ENCODE assay signal across 10 cellular contexts in genomic region chr1:12343823-12344487, GRCh38.
A peak's percentile ranks its signal among the peaks of the same experiment; 100 is the strongest.
DNase-seq lines count a peak whose midpoint lies in the region; ATAC-seq, FAIRE-seq and TF ChIP-seq lines count a peak whose summit lies in the region.
"Had no signal": no experiment of that assay in that cellular context is flagged by ENCODE, and none has a peak within 500 bp of the region (broad histone marks: within the 10 kb centered on the region; RNA-seq: fewer than 3 reads in every experiment).

No MANE protein-coding gene starts in this region.

- H3K36me3 ChIP-seq in BLaER1 (peaks cover 32% of the 10 kb centered on the region), adrenal gland (replicated peaks in 1 of 2) (peaks cover 0 to 30% of the 10 kb centered on the region in 2 donors), prostate gland (no peaks in the 10 kb centered on the region)

- 68 to 80% (median 75%) methylated on average over 2 of the region's 2 CpGs for WGBS in adrenal gland, 4 donors
- WGBS in prostate gland = 56% methylated on average over 2 of the region's 2 CpGs

- peaks cover 37 to 42% of the 10 kb centered on the region in 2 donors for H3K4me1 Mint-ChIP-seq in natural killer cell

- TF ChIP-seq POLR2A in adrenal gland (IDR thresholded peaks at IDR 0.05) = no peak
- TF ChIP-seq POLR2A in prostate gland (IDR thresholded peaks at IDR 0.05) = no peak

- no peaks in the 10 kb centered on the region for H4K20me1 ChIP-seq in BLaER1

- H3K27me3 Mint-ChIP-seq in natural killer cell (ENCODE audit: low read depth in 2 of 2) = no peaks in the 10 kb centered on the region

- H3K9ac ChIP-seq in BLaER1 = peak overlapping the region; percentile 68

- peak overlapping the region; percentile 75 for H3K27ac ChIP-seq in BLaER1
- peak overlapping the region in 4 of 5 donors; percentile 3 to 85 (median 43) for H3K27ac ChIP-seq in adrenal gland
- H3K27ac ChIP-seq in prostate gland = peak overlapping the region in 1 of 2 donors; percentile 22

- H3K4me1 ChIP-seq in BLaER1 (peaks cover 55% of the 10 kb centered on the region), adrenal gland (replicated peaks in 1 of 2) (peaks cover 16 to 69% of the 10 kb centered on the region in 2 donors), prostate gland (replicated peaks) (no peaks in the 10 kb centered on the region)

- TF ChIP-seq CTCF in adrenal gland (IDR thresholded peaks at IDR 0.05) (no peak), natural killer cell (IDR thresholded peaks at IDR 0.05) (no peak), omental fat pad (IDR thresholded peaks at IDR 0.05) (no peak), prostate gland (IDR thresholded peaks at IDR 0.05) (no peak)

- ATAC-seq in natural killer cell = no peak
- ATAC-seq in GM19455 (IDR thresholded peaks at IDR 0.05; ENCODE audit: unreplicated experiment) = no peak
- no peak for ATAC-seq in omental fat pad (ENCODE audit: low FRiP score)

- peak; percentile 57 for FAIRE-seq in GM19239 (lab: Jason Lieb, UNC)

- peak overlapping the region; percentile 82 to 87 for H3K27ac Mint-ChIP-seq in natural killer cell

- H3K9me3 Mint-ChIP-seq in natural killer cell = no peaks in the 10 kb centered on the region

- peak overlapping the region; percentile 95 for H3K4me2 ChIP-seq in BLaER1

- H3K27me3 ChIP-seq in BLaER1 (no peaks in the 10 kb centered on the region), adrenal gland (no peaks in the 10 kb centered on the region), prostate gland (replicated peaks; ENCODE audit: insufficient read depth) (no peaks in the 10 kb centered on the region)

- intact Hi-C loops in adrenal gland (cut with DNase I) (no loop called here), natural killer cell (cut with micrococcal nuclease) (no loop called here), prostate gland (cut with DNase I) (no loop called here)

- peaks cover 4% of the 10 kb centered on the region for H3K9me3 ChIP-seq in BLaER1
- no peaks in the 10 kb centered on the region for H3K9me3 ChIP-seq in adrenal gland (replicated peaks in 1 of 3)
- H3K9me3 ChIP-seq in prostate gland = no peaks in the 10 kb centered on the region

- H3K4me3 Mint-ChIP-seq in natural killer cell = no peak overlapping the region

- H3K36me3 Mint-ChIP-seq in natural killer cell = peaks cover 19% of the 10 kb centered on the region

- H3K4me3 ChIP-seq in BLaER1 (peak overlapping the region; percentile 50; the same call in 1 of the 2 replicates), adrenal gland (no peak overlapping the region), prostate gland (no peak overlapping the region)

- DNase-seq in GM19239 (ENCODE audit: insufficient read length, low spot score) (no peak), adrenal gland (no peak), natural killer cell (no peak), omental fat pad (ENCODE audit: low spot score) (no peak), prostate gland (ENCODE audit: low spot score) (no peak)
- no peak for DNase-seq in stimulated activated naive CD4-positive, alpha-beta T cell (lab: John Stamatoyannopoulos, UW)
- DNase-seq: effector memory CD4-positive, alpha-beta T cell; NCI-H1694 treated with DMSO at 0.1 percent for 48 hours had no signal
